Comparison of ENCODE assay signal across 8 cellular contexts in the genomic region with DNA sequence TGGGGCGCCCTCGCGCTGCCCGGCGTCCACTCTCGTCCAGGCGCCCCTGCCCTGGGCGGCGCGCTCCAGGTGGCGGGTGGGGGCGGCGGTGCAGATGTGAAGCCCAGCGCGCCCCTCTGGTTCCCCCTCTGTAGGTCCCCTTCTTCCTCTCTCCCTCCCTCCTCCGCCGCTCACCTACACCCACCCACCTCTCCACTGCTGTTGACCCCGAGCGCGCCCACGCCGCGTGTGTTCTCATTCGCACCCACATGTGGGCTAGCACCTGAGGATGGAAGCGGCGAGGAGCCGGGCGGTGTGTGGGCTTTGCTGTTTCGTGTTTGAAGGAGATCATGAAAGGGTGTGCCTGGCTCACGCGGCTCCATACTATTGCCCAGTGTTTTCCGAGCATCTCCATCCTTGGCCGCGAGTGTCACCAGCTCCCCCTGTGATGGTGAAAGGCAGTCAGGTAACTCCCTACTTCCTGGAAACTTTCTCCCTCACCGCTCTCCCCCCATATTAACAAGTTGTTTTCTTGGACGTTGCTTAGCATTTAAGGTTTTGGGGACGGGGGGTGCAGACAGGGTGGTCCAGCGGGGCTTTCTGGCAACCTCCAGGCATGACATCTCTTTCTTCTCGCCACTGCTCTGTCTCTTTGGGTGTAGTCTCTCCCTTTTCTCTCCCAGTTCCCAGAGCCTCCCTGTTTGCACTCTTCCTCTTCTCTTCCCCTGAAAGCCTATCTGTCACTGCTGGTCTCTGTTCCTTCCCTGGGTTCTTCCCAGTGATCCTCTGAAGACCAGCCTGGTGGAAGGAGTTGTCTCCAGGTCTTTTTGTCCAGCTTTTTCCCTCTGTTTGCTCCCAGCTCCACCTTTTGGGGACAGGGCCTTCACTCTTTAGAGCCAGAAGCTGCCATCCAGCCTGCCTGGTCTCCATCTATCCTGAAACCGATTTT. TPM values are rescaled to one million over a fixed set of nuclear protein-coding genes. Genes with fewer than 3 reads are reported as not detected.
DNase-seq lines count a peak whose midpoint lies in the region; ATAC-seq and TF ChIP-seq lines count a peak whose summit lies in the region.

No MANE protein-coding gene starts in this region.

- H3K4me3 ChIP-seq in HFF-Myc (replicated peaks; ENCODE audit: low read depth, low read length) (peak overlapping the region; percentile 89), right atrium auricular region (peak overlapping the region; percentile 55 to 71), skin epidermis (peak overlapping the region; percentile 44 to 67 (median 48))

- DNase-seq in HFF-Myc (ENCODE audit: extremely low read depth, low read depth) (no peak), T1000 (lab: John Stamatoyannopoulos, UW) (peak; percentile 28), right atrium auricular region (ENCODE audit: low spot score) (no peak), GDM1 (lab: John Stamatoyannopoulos, UW) (no peak)
- DNase-seq in stimulated activated CD4-positive, alpha-beta T cell treated with anti-CD3 and anti-CD28 coated beads, Interleukin-12 subunit alpha, Interleukin-12 subunit beta, amount 100 ng/mL, for 4 hours, result no peak

- ATAC-seq in GM18519 (IDR thresholded peaks at IDR 0.05; ENCODE audit: low FRiP score, unreplicated experiment) (no peak), GM18909 (IDR thresholded peaks at IDR 0.05; ENCODE audit: poor library complexity, unreplicated experiment) (no peak)

- peaks cover 0 to 33% of the 10 kb centered on the region in 2 donors for H3K4me1 ChIP-seq in right atrium auricular region

- H3K27me3 ChIP-seq in right atrium auricular region, result no peaks in the 10 kb centered on the region

- H3K27ac ChIP-seq in right atrium auricular region (peak overlapping the region; percentile 86 to 87), skin epidermis (peak overlapping the region in 5 of 21 experiments; percentile 38 to 75 (median 58))

- H3K36me3 ChIP-seq in right atrium auricular region, result peaks cover 14% of the 10 kb centered on the region

- H3K9me3 ChIP-seq in right atrium auricular region, result no peaks in the 10 kb centered on the region

- TF ChIP-seq CTCF in HFF-Myc (IDR thresholded peaks at IDR 0.05; ENCODE audit: low read depth, low read length, missing control alignments) (no peak), right atrium auricular region (IDR thresholded peaks at IDR 0.05) (no peak)

RNA-seq across cellular contexts. Expression of a gene that starts 1.6 kb away (rescaled TPM):
- 10 to 100 TPM; 83.1 to 93.6 TPM for total RNA-seq in right atrium auricular region

RNA-seq across cellular contexts. Expression of a gene that starts 50.1 kb away (rescaled TPM):
- 1 to 10 TPM; 5.8 to 6.2 TPM for total RNA-seq in right atrium auricular region
